Comparison of ENCODE assay signal across 1 cellular context in the genomic region with DNA sequence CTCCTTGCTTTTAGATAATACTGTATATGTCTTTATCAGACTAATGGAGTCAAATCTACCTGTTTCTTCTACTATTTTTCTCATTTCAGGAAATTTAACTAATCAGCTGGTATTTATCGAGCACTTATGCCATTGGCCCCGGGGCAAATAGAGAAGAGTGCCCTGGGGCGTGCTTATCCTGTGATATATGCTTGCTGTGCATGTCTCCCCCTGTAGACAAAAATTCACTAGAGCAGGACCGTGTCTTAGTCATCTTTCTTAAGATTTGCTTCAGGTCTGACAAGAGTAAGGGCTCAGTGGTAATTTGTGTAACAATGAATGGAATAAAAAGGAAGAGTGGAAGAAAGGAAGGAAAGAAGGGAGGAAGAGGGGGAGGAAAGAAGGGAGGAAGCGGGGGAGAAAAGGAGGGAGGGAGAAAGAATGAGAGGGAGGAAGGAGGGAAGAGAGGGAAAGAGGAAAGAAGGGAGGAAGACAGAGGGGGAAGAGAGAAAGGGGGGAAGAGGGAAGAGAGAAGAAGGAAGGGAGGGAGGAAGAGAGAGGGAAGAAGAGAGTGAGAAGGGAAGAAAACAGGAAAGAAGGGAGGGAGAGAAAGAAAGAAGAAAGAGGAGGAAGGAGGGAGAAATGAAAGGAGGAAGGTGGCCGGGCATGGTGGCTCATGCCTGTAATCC.
TF ChIP-seq lines count a peak whose summit lies in the region.

No MANE protein-coding gene starts in this region.

TF ChIP-seq in H1, 55 proteins besides CTCF, POLR2A, EP300 and RAD21:
- TF ChIP-seq CHD1 (IDR thresholded peaks at IDR 0.05; ENCODE audit: low read depth, low read length), result no peak
- TF ChIP-seq SIN3A (conservative IDR thresholded peaks at IDR 0.05 in 1 of 2, IDR thresholded peaks at IDR 0.05 in 1 of 2; ENCODE audit: low read depth in 1 of 2, low read length in 2 of 2), result no peak
- TF ChIP-seq SP4 (IDR thresholded peaks at IDR 0.05; ENCODE audit: low read length), result no peak
- TF ChIP-seq, protein P1, sequence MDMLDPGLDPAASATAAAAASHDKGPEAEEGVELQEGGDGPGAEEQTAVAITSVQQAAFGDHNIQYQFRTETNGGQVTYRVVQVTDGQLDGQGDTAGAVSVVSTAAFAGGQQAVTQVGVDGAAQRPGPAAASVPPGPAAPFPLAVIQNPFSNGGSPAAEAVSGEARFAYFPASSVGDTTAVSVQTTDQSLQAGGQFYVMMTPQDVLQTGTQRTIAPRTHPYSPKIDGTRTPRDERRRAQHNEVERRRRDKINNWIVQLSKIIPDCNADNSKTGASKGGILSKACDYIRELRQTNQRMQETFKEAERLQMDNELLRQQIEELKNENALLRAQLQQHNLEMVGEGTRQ (IDR thresholded peaks at IDR 0.05; ENCODE audit: low read length), result no peak
- TF ChIP-seq JUND (IDR thresholded peaks at IDR 0.05; ENCODE audit: low read length), result peak; percentile 45; the same call in 1 of the 2 replicates
- no peak for TF ChIP-seq CEBPB (IDR thresholded peaks at IDR 0.05; ENCODE audit: low read depth, low read length)
- no peak for TF ChIP-seq ASH2L (IDR thresholded peaks at IDR 0.05; ENCODE audit: low read length)
- TF ChIP-seq KDM5A (IDR thresholded peaks at IDR 0.05; ENCODE audit: low read length), result no peak
- no peak for TF ChIP-seq SRF (IDR thresholded peaks at IDR 0.05; ENCODE audit: low read depth, low read length)
- TF ChIP-seq CBX8 (IDR thresholded peaks at IDR 0.05; ENCODE audit: borderline replicate concordance, low read depth, low read length), result no peak
- no peak for TF ChIP-seq SP2 (IDR thresholded peaks at IDR 0.05; ENCODE audit: low read length)
- TF ChIP-seq POU5F1 (IDR thresholded peaks at IDR 0.05; ENCODE audit: low read depth, low read length), result no peak
- no peak for TF ChIP-seq HDAC2 (IDR thresholded peaks at IDR 0.05; ENCODE audit: borderline replicate concordance in 1 of 2, low read depth in 2 of 2, low read length in 2 of 2)
- TF ChIP-seq YY1 (IDR thresholded peaks at IDR 0.05; ENCODE audit: low read depth, low read length), result no peak
- TF ChIP-seq SP1 (IDR thresholded peaks at IDR 0.05; ENCODE audit: low read depth, low read length), result no peak
- no peak for TF ChIP-seq CHD2 (IDR thresholded peaks at IDR 0.05; ENCODE audit: low read length)
- TF ChIP-seq TEAD4 (IDR thresholded peaks at IDR 0.05; ENCODE audit: low read depth, low read length), result peak; percentile 95
- TF ChIP-seq MAFK (IDR thresholded peaks at IDR 0.05; ENCODE audit: low read depth, low read length), result 0 out of 2 replicates have a peak, but pooled peaks have one; percentile 9
- TF ChIP-seq, protein P2, sequence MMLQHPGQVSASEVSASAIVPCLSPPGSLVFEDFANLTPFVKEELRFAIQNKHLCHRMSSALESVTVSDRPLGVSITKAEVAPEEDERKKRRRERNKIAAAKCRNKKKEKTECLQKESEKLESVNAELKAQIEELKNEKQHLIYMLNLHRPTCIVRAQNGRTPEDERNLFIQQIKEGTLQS (IDR thresholded peaks at IDR 0.05; ENCODE audit: insufficient read depth, low read depth, low read length), result no peak
